ENCODE assay signal across 26 cellular contexts in the genomic region with DNA sequence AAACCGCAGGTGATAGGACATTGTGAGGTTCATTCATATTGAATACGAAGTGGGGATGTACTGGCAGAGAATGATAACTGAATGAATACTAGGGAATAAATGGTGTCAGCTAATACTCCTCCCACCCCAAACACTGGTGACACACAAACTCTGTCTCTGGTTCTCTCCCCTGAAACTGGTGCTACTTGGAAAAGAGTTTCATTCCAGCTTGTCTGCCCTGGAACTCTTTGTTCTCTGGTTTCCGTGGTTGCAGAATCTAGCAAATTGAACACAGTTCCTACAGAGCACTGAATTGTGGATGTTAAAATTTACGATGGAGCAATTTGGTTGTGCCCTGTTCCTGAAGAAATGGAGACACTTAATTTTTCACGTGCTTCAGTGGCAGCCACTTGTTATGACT.
"Had no signal": no experiment of that assay in that cellular context is flagged by ENCODE, and none has a peak within 500 bp of the region (broad histone marks: within the 10 kb centered on the region; RNA-seq: fewer than 3 reads in every experiment).

No MANE protein-coding gene starts in this region.

- H3K9me3 Mint-ChIP-seq: nephron progenitor cell, WTC11 had no signal

- H3K27ac Mint-ChIP-seq: activated CD8-positive, alpha-beta T cell treated with anti-CD3 and anti-CD28 coated beads for 36 hours; activated naive CD8-positive, alpha-beta T cell; activated T-cell treated with anti-CD3 and anti-CD28 coated beads, Interleukin-2, amount 50 U/mL, for 72 hours; effector memory CD8-positive, alpha-beta T cell; naive B cell; nephron progenitor cell; T-helper 17 cell; WTC11 had no signal

- ATAC-seq: activated CD8-positive, alpha-beta T cell treated with anti-CD3 and anti-CD28 coated beads for 36 hours; activated T-cell treated with anti-CD3 and anti-CD28 coated beads, Interleukin-2, amount 50 U/mL, for 72 hours; effector memory CD8-positive, alpha-beta T cell; gastrocnemius medialis; right lobe of liver; T-helper 17 cell; WTC11 had no signal

- H3K4me1 Mint-ChIP-seq: naive B cell, T-helper 17 cell had no signal

- DNase-seq: activated CD4-positive, alpha-beta T cell treated with anti-CD3 and anti-CD28 coated beads for 1 hour; activated CD4-positive, alpha-beta T cell treated with anti-CD3 and anti-CD28 coated beads, Interleukin-2, amount 50 U/mL, for 1 hour; activated CD8-positive, alpha-beta T cell treated with anti-CD3 and anti-CD28 coated beads for 36 hours; activated naive CD4-positive, alpha-beta T cell treated with Interleukin-2 at 50 U/mL for 16 hours; activated T-cell treated with anti-CD3 and anti-CD28 coated beads, Interleukin-2, amount 50 U/mL, for 72 hours; amniotic stem cell; caudate nucleus; cortex of kidney; effector memory CD8-positive, alpha-beta T cell; erythroblast; gastrocnemius medialis; glutamatergic neuron; left ventricle myocardium inferior; naive B cell; nephron progenitor cell; posterior cingulate gyrus; right lobe of liver; stimulated activated CD4-positive, alpha-beta T cell treated with anti-CD3 and anti-CD28 coated beads, Interleukin-2, amount 100 ng/mL, for 48 hours; stimulated activated naive CD4-positive, alpha-beta T cell treated with Interleukin-2 at 50 U/mL for 16 hours; T-helper 17 cell; T1000; transverse colon had no signal

- H3K4me3 Mint-ChIP-seq: activated CD8-positive, alpha-beta T cell treated with anti-CD3 and anti-CD28 coated beads for 36 hours; activated naive CD8-positive, alpha-beta T cell; activated T-cell treated with anti-CD3 and anti-CD28 coated beads, Interleukin-2, amount 50 U/mL, for 72 hours; effector memory CD8-positive, alpha-beta T cell; naive B cell; nephron progenitor cell; T-helper 17 cell; WTC11 had no signal

- H3K27ac ChIP-seq: gastrocnemius medialis, left ventricle myocardium inferior, neutrophil, right lobe of liver, transverse colon had no signal

- H3K27me3 ChIP-seq: gastrocnemius medialis, neutrophil, right lobe of liver, transverse colon had no signal

- H3K36me3 ChIP-seq: gastrocnemius medialis, left ventricle myocardium inferior, neutrophil, right lobe of liver, transverse colon had no signal

- H3K4me3 ChIP-seq: gastrocnemius medialis, left ventricle myocardium inferior, lung, right lobe of liver, transverse colon had no signal

- H3K36me3 Mint-ChIP-seq: activated naive CD8-positive, alpha-beta T cell; naive B cell; WTC11 had no signal

- H3K4me1 ChIP-seq: gastrocnemius medialis, left ventricle myocardium inferior, right lobe of liver, transverse colon had no signal
